8 cellular contexts compared by ENCODE assay signal in the genomic region with DNA sequence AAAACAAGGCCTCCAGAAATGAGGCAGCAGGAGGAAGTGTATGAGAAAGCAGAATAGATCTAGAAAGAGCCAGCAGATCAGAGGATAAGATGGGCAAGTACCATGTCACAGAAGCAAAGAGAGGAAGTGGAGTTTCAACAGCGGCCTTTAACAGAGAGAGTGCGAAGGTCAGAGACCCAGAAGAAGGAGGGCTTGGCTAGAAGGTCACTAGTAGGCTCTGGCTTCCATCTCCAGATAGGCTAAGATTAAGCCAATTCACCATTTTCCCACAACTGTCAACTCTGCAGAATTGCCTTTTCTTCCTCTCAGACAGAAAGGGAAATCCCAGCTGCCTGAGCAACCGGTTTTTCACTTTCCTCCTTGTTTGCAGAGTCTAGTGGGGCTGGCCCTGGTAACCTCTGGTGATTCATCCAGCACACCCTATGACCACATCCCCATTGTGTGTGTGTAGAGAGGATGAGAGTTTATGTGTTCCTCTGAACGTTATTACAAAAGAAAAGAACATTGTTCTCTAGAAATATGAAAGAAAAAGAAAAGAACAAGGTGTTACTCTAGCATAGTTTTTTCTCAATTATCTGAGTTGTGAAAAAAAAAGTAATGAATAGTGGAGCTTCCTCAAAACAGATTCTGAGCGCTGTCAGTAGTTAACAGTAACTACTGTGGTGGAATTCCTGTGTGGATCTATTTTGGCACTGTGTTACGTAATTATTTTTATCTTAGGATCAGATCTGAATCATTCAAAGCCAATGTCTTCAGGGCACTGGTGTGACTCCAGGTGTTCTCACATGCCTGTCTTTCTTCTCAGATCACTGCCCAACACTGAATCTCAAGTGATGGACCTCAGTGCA.
DNase-seq lines count a peak whose midpoint lies in the region; ATAC-seq and TF ChIP-seq lines count a peak whose summit lies in the region.

No MANE protein-coding gene starts in this region.

- no peak overlapping the region for H3K4me3 ChIP-seq in osteoblast (ENCODE audit: insufficient read depth, low read length)
- no peak overlapping the region for H3K4me3 ChIP-seq in thyroid gland (replicated peaks in 1 of 3)

- H2AFZ ChIP-seq in osteoblast (ENCODE audit: low read length), result peak overlapping the region; percentile 33

- no peaks in the 10 kb centered on the region for H3K79me2 ChIP-seq in osteoblast (ENCODE audit: insufficient read depth, low read length)

- H3K9me3 ChIP-seq in osteoblast (ENCODE audit: low read depth, low read length) (no peaks in the 10 kb centered on the region), thyroid gland (no peaks in the 10 kb centered on the region)

- CTCF ChIA-PET in activated CD8-positive, alpha-beta memory T cell treated with anti-CD3 and anti-CD28 coated beads, Interleukin-2, amount 10 ng/mL, durations not matched to agents 7 days and 5 days (lab: Charles Lee), result interaction anchor here (2.0 kb wide), 1 partner anchor 222 kb away, joined by 5 read pairs; no protein-coding TSS in a partner anchor

- H3K4me3 Mint-ChIP-seq in HFFc6, result peak overlapping the region; percentile 50
- peak overlapping the region; percentile 23 for H3K4me3 Mint-ChIP-seq in activated CD8-positive, alpha-beta memory T cell treated with anti-CD3 and anti-CD28 coated beads, Interleukin-2, amount 10 ng/mL, durations not matched to agents 7 days and 5 days

- TF ChIP-seq POLR2A in thyroid gland (IDR thresholded peaks at IDR 0.05), result no peak

- 32 to 46% methylated on average over 6 of the region's 6 CpGs for WGBS in thyroid gland, 2 donors

- no peak for TF ChIP-seq CTCF in GM10266 (IDR thresholded peaks at IDR 0.05; ENCODE audit: control insufficient read depth, insufficient read depth, low read depth, missing control alignments)
- TF ChIP-seq CTCF in HFFc6 (IDR thresholded peaks at IDR 0.05), result no peak
- no peak for TF ChIP-seq CTCF in osteoblast (IDR thresholded peaks at IDR 0.05; ENCODE audit: extremely low read depth, low read depth, low read length)
- no peak for TF ChIP-seq CTCF in thyroid gland (IDR thresholded peaks at IDR 0.05)

- H3K27ac ChIP-seq in osteoblast (ENCODE audit: low read depth, low read length) (peak overlapping the region; percentile 52), thyroid gland (peak overlapping the region; percentile 61 to 79 (median 67))

- peaks cover 55% of the 10 kb centered on the region for H3K4me1 Mint-ChIP-seq in HFFc6 (ENCODE audit: low read depth)
- peaks cover 25% of the 10 kb centered on the region for H3K4me1 Mint-ChIP-seq in activated CD8-positive, alpha-beta memory T cell treated with anti-CD3 and anti-CD28 coated beads, Interleukin-2, amount 10 ng/mL, durations not matched to agents 7 days and 5 days

- H3K36me3 ChIP-seq in osteoblast (ENCODE audit: insufficient read depth, low read length), result no peaks in the 10 kb centered on the region
- no peaks in the 10 kb centered on the region for H3K36me3 ChIP-seq in thyroid gland

- H3K27me3 Mint-ChIP-seq in HFFc6 (ENCODE audit: insufficient read depth), result peaks cover 2% of the 10 kb centered on the region; the same call in 1 of the 2 replicates
- H3K27me3 Mint-ChIP-seq in activated CD8-positive, alpha-beta memory T cell treated with anti-CD3 and anti-CD28 coated beads, Interleukin-2, amount 10 ng/mL, durations not matched to agents 7 days and 5 days, result peaks cover 5% of the 10 kb centered on the region

- DNase-seq in GM10266 (ENCODE audit: extremely low spot score) (peak; percentile 63), HFFc6 (peak; percentile 83), NCI-H146 treated with DMSO at 0.1 percent for 48 hours (lab: John Stamatoyannopoulos, UW; ENCODE audit: unreplicated experiment) (peak; percentile 15), fibroblast of peridontal ligament (ENCODE audit: extremely low read depth) (peak; percentile 89), osteoblast (ENCODE audit: insufficient read length, low spot score, missing footprints) (peak; percentile 73), thyroid gland (peak; percentile 83 to 87), NCI-H1105 treated with DMSO at 0.1 percent for 48 hours (lab: John Stamatoyannopoulos, UW) (no peak)
- DNase-seq in activated CD8-positive, alpha-beta memory T cell treated with anti-CD3 and anti-CD28 coated beads, Interleukin-2, amount 10 ng/mL, durations not matched to agents 7 days and 5 days, result peak; percentile 88

- peak; percentile 98 for ATAC-seq in activated CD8-positive, alpha-beta memory T cell treated with anti-CD3 and anti-CD28 coated beads, Interleukin-2, amount 10 ng/mL, durations not matched to agents 7 days and 5 days

- peak overlapping the region; percentile 81 for H3K27ac Mint-ChIP-seq in HFFc6
- peak overlapping the region; percentile 73 for H3K27ac Mint-ChIP-seq in activated CD8-positive, alpha-beta memory T cell treated with anti-CD3 and anti-CD28 coated beads, Interleukin-2, amount 10 ng/mL, durations not matched to agents 7 days and 5 days

- peak overlapping the region; percentile 10 for H3K4me2 ChIP-seq in osteoblast (ENCODE audit: insufficient read depth, low read length)

- H3K9me3 Mint-ChIP-seq in HFFc6, result no peaks in the 10 kb centered on the region
- no peaks in the 10 kb centered on the region for H3K9me3 Mint-ChIP-seq in activated CD8-positive, alpha-beta memory T cell treated with anti-CD3 and anti-CD28 coated beads, Interleukin-2, amount 10 ng/mL, durations not matched to agents 7 days and 5 days (ENCODE audit: low read depth)

- no peaks in the 10 kb centered on the region for H4K20me1 ChIP-seq in osteoblast (ENCODE audit: insufficient read depth, low read length)

- peaks cover 21% of the 10 kb centered on the region for H3K4me1 ChIP-seq in osteoblast (ENCODE audit: insufficient read depth, low read length)
- peaks cover 26 to 40% of the 10 kb centered on the region in 2 donors for H3K4me1 ChIP-seq in thyroid gland

- H3K27me3 ChIP-seq in osteoblast (ENCODE audit: insufficient read depth, low read length), result no peaks in the 10 kb centered on the region
- H3K27me3 ChIP-seq in thyroid gland, result no peaks in the 10 kb centered on the region

- intact Hi-C loops in thyroid gland (cut with DNase I), result no loop called here

- no peaks in the 10 kb centered on the region for H3K36me3 Mint-ChIP-seq in HFFc6 (ENCODE audit: low read depth)
- H3K36me3 Mint-ChIP-seq in activated CD8-positive, alpha-beta memory T cell treated with anti-CD3 and anti-CD28 coated beads, Interleukin-2, amount 10 ng/mL, durations not matched to agents 7 days and 5 days, result peaks cover 1% of the 10 kb centered on the region
